In genomic region chr18:78603584-78603983, GRCh38 we compare ENCODE assay signal across 18 cellular contexts.
A peak's percentile ranks its signal among the peaks of the same experiment; 100 is the strongest.
DNase-seq lines count a peak whose midpoint lies in the region; ATAC-seq and TF ChIP-seq lines count a peak whose summit lies in the region.
"Had no signal": no experiment of that assay in that cellular context is flagged by ENCODE, and none has a peak within 500 bp of the region (broad histone marks: within the 10 kb centered on the region; RNA-seq: fewer than 3 reads in every experiment).

No MANE protein-coding gene starts in this region.

- H3K36me3 ChIP-seq in endodermal cell (ENCODE audit: control insufficient read depth, insufficient read depth, low read length): no peaks in the 10 kb centered on the region
- H3K36me3 ChIP-seq: BE2C, HAP-1 had no signal

- TF ChIP-seq CTCF in endodermal cell (conservative IDR thresholded peaks at IDR 0.05): no peak
- no peak for TF ChIP-seq CTCF in neural crest cell (conservative IDR thresholded peaks at IDR 0.05)
- no peak for TF ChIP-seq CTCF in type B pancreatic cell (conservative IDR thresholded peaks at IDR 0.05)

- H3K27me3 ChIP-seq in endodermal cell (ENCODE audit: control insufficient read depth, insufficient read depth, low read length, poor library complexity, severe bottlenecking): no peaks in the 10 kb centered on the region

- H3K27ac ChIP-seq in endodermal cell (ENCODE audit: low read depth, low read length): no peak overlapping the region
- H3K27ac ChIP-seq: GM23248 had no signal

- POLR2A ChIA-PET in activated CD8-positive, alpha-beta T cell treated with anti-CD3 and anti-CD28 coated beads, Interleukin-2, amount 10 ng/mL, durations not matched to agents 7 days and 5 days (lab: Charles Lee): no interaction called here

- intact Hi-C loops in cardiac septum (cut with DNase I): no loop called here
- intact Hi-C loops in Right ventricle myocardium superior (cut with DNase I): no loop called here

- H3K27me3 Mint-ChIP-seq in endodermal cell (ENCODE audit: insufficient read depth) (no peaks in the 10 kb centered on the region), neural crest cell (ENCODE audit: low read depth) (no peaks in the 10 kb centered on the region), type B pancreatic cell (peaks cover 12% of the 10 kb centered on the region)
- no peaks in the 10 kb centered on the region for H3K27me3 Mint-ChIP-seq in activated CD8-positive, alpha-beta T cell treated with anti-CD3 and anti-CD28 coated beads, Interleukin-2, amount 10 ng/mL, durations not matched to agents 7 days and 5 days (ENCODE audit: low read depth)
- H3K27me3 Mint-ChIP-seq: CD4-positive, alpha-beta T cell had no signal

- ATAC-seq in Right ventricle myocardium superior (ENCODE audit: poor library complexity): no peak
- ATAC-seq in activated CD8-positive, alpha-beta T cell treated with anti-CD3 and anti-CD28 coated beads, Interleukin-2, amount 10 ng/mL, durations not matched to agents 7 days and 5 days: no peak

- H3K9me3 Mint-ChIP-seq in endodermal cell: no peaks in the 10 kb centered on the region
- H3K9me3 Mint-ChIP-seq in neural crest cell: peaks cover 3% of the 10 kb centered on the region
- H3K9me3 Mint-ChIP-seq in type B pancreatic cell: peaks cover under 1% of the 10 kb centered on the region
- H3K9me3 Mint-ChIP-seq in activated CD8-positive, alpha-beta T cell treated with anti-CD3 and anti-CD28 coated beads, Interleukin-2, amount 10 ng/mL, durations not matched to agents 7 days and 5 days (ENCODE audit: insufficient read depth): no peaks in the 10 kb centered on the region
- H3K9me3 Mint-ChIP-seq: CD4-positive, alpha-beta T cell had no signal

- no peaks in the 10 kb centered on the region for H3K4me1 ChIP-seq in endodermal cell (ENCODE audit: control insufficient read depth, insufficient read depth, low read length)
- H3K4me1 ChIP-seq: BE2C, Caco-2, HAP-1 had no signal

- peak; percentile 68 for DNase-seq in cardiac septum (ENCODE audit: low spot score)
- no peak for DNase-seq in Right ventricle myocardium superior
- DNase-seq in endodermal cell: peak; percentile 30
- no peak for DNase-seq in neural crest cell (ENCODE audit: low read depth, low spot score)
- DNase-seq in type B pancreatic cell (ENCODE audit: extremely low spot score, unreplicated experiment): no peak
- DNase-seq in DMS 273 treated with DMSO at 0.1 percent for 48 hours (lab: John Stamatoyannopoulos, UW): no peak
- no peak for DNase-seq in activated effector memory CD4-positive, alpha-beta T cell treated with Interleukin-2 at 50 U/mL for 16 hours
- no peak for DNase-seq in activated CD8-positive, alpha-beta T cell treated with anti-CD3 and anti-CD28 coated beads, Interleukin-2, amount 10 ng/mL, durations not matched to agents 7 days and 5 days
- DNase-seq: ACHN; BE2C; C1 segment of cervical spinal cord; Caco-2; CD4-positive, alpha-beta T cell; DMS153; DMS79; GDM1; GM23248 had no signal

- H3K9ac ChIP-seq in endodermal cell (ENCODE audit: extremely low read depth, low read length, poor library complexity, severe bottlenecking): no peak overlapping the region
- H3K9ac ChIP-seq: GM23248 had no signal

- no peak overlapping the region for H3K4me3 ChIP-seq in endodermal cell (ENCODE audit: low read length)
- H3K4me3 ChIP-seq: GM23248, HAP-1 had no signal

- H3K4me1 Mint-ChIP-seq in endodermal cell: no peaks in the 10 kb centered on the region
- peaks cover 7% of the 10 kb centered on the region for H3K4me1 Mint-ChIP-seq in neural crest cell
- peaks cover 17% of the 10 kb centered on the region for H3K4me1 Mint-ChIP-seq in type B pancreatic cell (ENCODE audit: unreplicated experiment)
- no peaks in the 10 kb centered on the region for H3K4me1 Mint-ChIP-seq in activated CD8-positive, alpha-beta T cell treated with anti-CD3 and anti-CD28 coated beads, Interleukin-2, amount 10 ng/mL, durations not matched to agents 7 days and 5 days (ENCODE audit: low read depth)

- WGBS in endodermal cell (ENCODE audit: insufficient coverage in 1 of 2, insufficient read length in 1 of 2), 2 experiments: 88 to 90% methylated on average over 12 to 14 of the region's 14 CpGs

- H3K36me3 Mint-ChIP-seq in endodermal cell (ENCODE audit: low read depth): no peaks in the 10 kb centered on the region
- H3K36me3 Mint-ChIP-seq in neural crest cell (ENCODE audit: low read depth): no peaks in the 10 kb centered on the region
- H3K36me3 Mint-ChIP-seq in type B pancreatic cell: no peaks in the 10 kb centered on the region
- no peaks in the 10 kb centered on the region for H3K36me3 Mint-ChIP-seq in activated CD8-positive, alpha-beta T cell treated with anti-CD3 and anti-CD28 coated beads, Interleukin-2, amount 10 ng/mL, durations not matched to agents 7 days and 5 days (ENCODE audit: low read depth)

- no peaks in the 10 kb centered on the region for H3K9me3 ChIP-seq in endodermal cell (ENCODE audit: control insufficient read depth, low read length)
- H3K9me3 ChIP-seq: BE2C, Caco-2, HAP-1 had no signal

- CTCF ChIA-PET in activated CD8-positive, alpha-beta T cell treated with anti-CD3 and anti-CD28 coated beads, Interleukin-2, amount 10 ng/mL, durations not matched to agents 7 days and 5 days (lab: Charles Lee): no interaction called here

- H3K4me3 Mint-ChIP-seq in endodermal cell (no peak overlapping the region), neural crest cell (no peak overlapping the region), type B pancreatic cell (peak overlapping the region; percentile 6)
- no peak overlapping the region for H3K4me3 Mint-ChIP-seq in activated CD8-positive, alpha-beta T cell treated with anti-CD3 and anti-CD28 coated beads, Interleukin-2, amount 10 ng/mL, durations not matched to agents 7 days and 5 days
- H3K4me3 Mint-ChIP-seq: CD4-positive, alpha-beta T cell had no signal

- H3K27ac Mint-ChIP-seq in endodermal cell (no peak overlapping the region), neural crest cell (ENCODE audit: unreplicated experiment) (peak overlapping the region; percentile 17), type B pancreatic cell (no peak overlapping the region)
- no peak overlapping the region for H3K27ac Mint-ChIP-seq in activated CD8-positive, alpha-beta T cell treated with anti-CD3 and anti-CD28 coated beads, Interleukin-2, amount 10 ng/mL, durations not matched to agents 7 days and 5 days
- H3K27ac Mint-ChIP-seq: CD4-positive, alpha-beta T cell had no signal

Comparison
In these comparisons a context has a peak if more than half of its experiments do, and no peak if none do; other contexts are left out.
1. DNase-seq: peak in cardiac septum (single experiment) and endodermal cell (single experiment); none in Right ventricle myocardium superior (single experiment), neural crest cell (single experiment), type B pancreatic cell (single experiment), DMS 273 treated with DMSO at 0.1 percent for 48 hours (single experiment), activated effector memory CD4-positive, alpha-beta T cell treated with Interleukin-2 at 50 U/mL for 16 hours (single experiment) and activated CD8-positive, alpha-beta T cell treated with anti-CD3 and anti-CD28 coated beads, Interleukin-2, amount 10 ng/mL, durations not matched to agents 7 days and 5 days (single experiment).